Comparison of ENCODE assay signal across 8 cellular contexts in genomic region chr12:70719672-70720420, GRCh38.
DNase-seq lines count a peak whose midpoint lies in the region; ATAC-seq and TF ChIP-seq lines count a peak whose summit lies in the region.

No MANE protein-coding gene starts in this region.

- TF ChIP-seq RAD21 in Ishikawa (IDR thresholded peaks at IDR 0.05; ENCODE audit: low read depth), result peak; percentile 98

- DNase-seq in AG04450 (ENCODE audit: low read depth, low spot score), result no peak
- DNase-seq in GM12865 (ENCODE audit: low read depth), result peak; percentile 20
- peak; percentile 41 to 66 for DNase-seq in dermis microvascular lymphatic vessel endothelial cell (ENCODE audit: low read depth in 2 of 2)
- peak; percentile 50 for DNase-seq in lower lobe of right lung
- peak; percentile 4 for DNase-seq in stromal cell of bone marrow (ENCODE audit: low read depth)

- no peak overlapping the region for H2AFZ ChIP-seq in SU-DHL-6 (ENCODE audit: low read depth, low read length, severe bottlenecking)

- intact Hi-C loops in lower lobe of right lung (cut with DNase I), result loop anchor here (10.0 kb wide), 1 partner anchor 125 kb away; no protein-coding TSS in a partner anchor

- CTCF ChIA-PET in AG04450 (lab: Charles Lee), result interaction anchor here (0.6 to 2.9 kb wide), 25 partner anchors 8 to 852 kb away, joined by 3 to 25 read pairs (median 4); no protein-coding TSS in a partner anchor

- TF ChIP-seq CTCF in AG04450 (IDR thresholded peaks at IDR 0.05; ENCODE audit: low read depth, low read length), result peak; percentile 98
- TF ChIP-seq CTCF in GM12865 (IDR thresholded peaks at IDR 0.05; ENCODE audit: insufficient read depth, low read depth, low read length, missing control alignments), result peak; percentile 76
- TF ChIP-seq CTCF in SU-DHL-6 (IDR thresholded peaks at IDR 0.05; ENCODE audit: insufficient read depth, low read length, poor library complexity, severe bottlenecking), result peak; percentile 92
- peak; percentile 87 for TF ChIP-seq CTCF in lower lobe of right lung (IDR thresholded peaks at IDR 0.05)

- no peaks in the 10 kb centered on the region for H4K20me1 ChIP-seq in SU-DHL-6 (ENCODE audit: low read depth, low read length)

- no peaks in the 10 kb centered on the region for H3K27me3 ChIP-seq in AG04450 (ENCODE audit: control insufficient read depth, insufficient read depth, low read length)
- no peaks in the 10 kb centered on the region for H3K27me3 ChIP-seq in SU-DHL-6 (ENCODE audit: low read length)
- peaks cover 6% of the 10 kb centered on the region for H3K27me3 ChIP-seq in lower lobe of right lung (ENCODE audit: low read depth)

- H3K4me1 ChIP-seq in lower lobe of right lung, result peaks cover 9% of the 10 kb centered on the region

- no peaks in the 10 kb centered on the region for H3F3A ChIP-seq in SU-DHL-6 (ENCODE audit: insufficient read depth)

- no peak for TF ChIP-seq EP300 in Ishikawa (IDR thresholded peaks at IDR 0.05; ENCODE audit: borderline replicate concordance)

- no peaks in the 10 kb centered on the region for H3K9me2 ChIP-seq in SU-DHL-6 (replicated peaks; ENCODE audit: insufficient read depth, low read length)

- H3K4me3 ChIP-seq in AG04450 (ENCODE audit: low read depth, low read length) (peak overlapping the region; percentile 37; the same call in 1 of the 2 replicates), GM12865 (ENCODE audit: low read depth, low read length) (no peak overlapping the region), SU-DHL-6 (ENCODE audit: insufficient read depth, low read length, poor library complexity, severe bottlenecking) (no peak overlapping the region), lower lobe of right lung (peak overlapping the region; percentile 3)

- H3K9me3 ChIP-seq in AG04450 (ENCODE audit: control insufficient read depth, insufficient read depth, low read length), result no peaks in the 10 kb centered on the region
- H3K9me3 ChIP-seq in SU-DHL-6 (ENCODE audit: insufficient read depth, low read length), result no peaks in the 10 kb centered on the region
- no peaks in the 10 kb centered on the region for H3K9me3 ChIP-seq in lower lobe of right lung

- H3K36me3 ChIP-seq in SU-DHL-6 (ENCODE audit: low read length) (no peaks in the 10 kb centered on the region), lower lobe of right lung (no peaks in the 10 kb centered on the region)

- POLR2A ChIA-PET in AG04450 (lab: Yijun Ruan, JAX), result interaction anchor here (0.6 kb wide), 2 partner anchors 130 to 139 kb away, joined by 3 to 5 read pairs; no protein-coding TSS in a partner anchor

- H3K9ac ChIP-seq in SU-DHL-6 (ENCODE audit: low read length), result no peak overlapping the region

- no peak overlapping the region for H3K4me2 ChIP-seq in SU-DHL-6 (ENCODE audit: low read depth, low read length, poor library complexity, severe bottlenecking)

- H3K79me2 ChIP-seq in SU-DHL-6 (ENCODE audit: insufficient read depth, low read length), result no peaks in the 10 kb centered on the region

- H3K27ac ChIP-seq in AG04450 (ENCODE audit: low read depth, low read length) (no peak overlapping the region), SU-DHL-6 (ENCODE audit: low read depth, low read length) (no peak overlapping the region), lower lobe of right lung (peak overlapping the region; percentile 43)

- ATAC-seq in lower lobe of right lung (peak; percentile 73 to 75), GM19351 (IDR thresholded peaks at IDR 0.05; ENCODE audit: unreplicated experiment) (no peak)

TF ChIP-seq in Ishikawa, 13 proteins besides CTCF, POLR2A, EP300 and RAD21:
- TF ChIP-seq REST (IDR thresholded peaks at IDR 0.05; ENCODE audit: low read depth) (no peak), CREB1 (IDR thresholded peaks at IDR 0.05; ENCODE audit: low read depth) (no peak), USF1 (IDR thresholded peaks at IDR 0.05) (no peak), TAF1 (IDR thresholded peaks at IDR 0.05; ENCODE audit: low read depth) (no peak), TCF12 (IDR thresholded peaks at IDR 0.05; ENCODE audit: low read depth) (no peak), NFIC (IDR thresholded peaks at IDR 0.05) (no peak), FOXM1 (IDR thresholded peaks at IDR 0.05; ENCODE audit: borderline replicate concordance, low read depth) (no peak), ZBTB7A (IDR thresholded peaks at IDR 0.05; ENCODE audit: low read depth) (no peak), EGR1 (IDR thresholded peaks at IDR 0.05) (no peak)

Comparison
In these comparisons a context has a peak if more than half of its experiments do, and no peak if none do; other contexts are left out.
1. H3K4me3 ChIP-seq: peak in AG04450 (single experiment) and lower lobe of right lung (single experiment); none in GM12865 (single experiment) and SU-DHL-6 (single experiment).
2. Peak in every context shown above with its lines, with median percentiles within 50 percentile points of each other: CTCF ChIP-seq.